10 cellular contexts compared by ENCODE assay signal in genomic region chr12:126663304-126664094, GRCh38.
DNase-seq lines count a peak whose midpoint lies in the region; ATAC-seq, FAIRE-seq and TF ChIP-seq lines count a peak whose summit lies in the region.
"Had no signal": no experiment of that assay in that cellular context is flagged by ENCODE, and none has a peak within 500 bp of the region (broad histone marks: within the 10 kb centered on the region; RNA-seq: fewer than 3 reads in every experiment).

No MANE protein-coding gene starts in this region.

- no peaks in the 10 kb centered on the region for H3K36me3 ChIP-seq in Loucy (ENCODE audit: insufficient read depth, low read length)
- no peaks in the 10 kb centered on the region for H3K36me3 ChIP-seq in neural progenitor cell
- H3K36me3 ChIP-seq: BLaER1, right atrium auricular region had no signal

- no peak for FAIRE-seq in GM12892 (lab: Jason Lieb, UNC)

- DNase-seq in SHP77 (lab: John Stamatoyannopoulos, UW) (peak; percentile 46 to 55), SHP77 treated with DMSO at 0.1 percent for 48 hours (lab: John Stamatoyannopoulos, UW) (no peak), astrocyte of the hippocampus (ENCODE audit: low read depth, low spot score) (peak; percentile 20), neural progenitor cell (ENCODE audit: low spot score) (peak; percentile 75), GM12892 (ENCODE audit: insufficient read length) (no peak)

- no peak overlapping the region for H3K4me3 Mint-ChIP-seq in neural progenitor cell

- H3K4me2 ChIP-seq in Loucy (ENCODE audit: low read depth, low read length, poor library complexity, severe bottlenecking) (no peak overlapping the region), neural progenitor cell (no peak overlapping the region)
- H3K4me2 ChIP-seq: BLaER1 had no signal

- peaks cover 7% of the 10 kb centered on the region for H3K9me3 Mint-ChIP-seq in neural progenitor cell

- no peaks in the 10 kb centered on the region for H3K36me3 Mint-ChIP-seq in neural progenitor cell

- peaks cover 3% of the 10 kb centered on the region for H3K27me3 Mint-ChIP-seq in neural progenitor cell (ENCODE audit: insufficient read depth, low read depth)

- H2AFZ ChIP-seq in Loucy (ENCODE audit: low read length) (no peak overlapping the region), neural progenitor cell (replicated peaks) (no peak overlapping the region)

- TF ChIP-seq CTCF in Loucy (conservative IDR thresholded peaks at IDR 0.05; ENCODE audit: low read length) (peak; percentile 65), neural progenitor cell (IDR thresholded peaks at IDR 0.05) (peak; percentile 77)

- no peaks in the 10 kb centered on the region for H3K9me2 ChIP-seq in Loucy (replicated peaks; ENCODE audit: low read depth, low read length)

- H3F3A ChIP-seq in Loucy (ENCODE audit: low read depth) (no peaks in the 10 kb centered on the region), neural progenitor cell (ENCODE audit: low read depth) (no peaks in the 10 kb centered on the region)

- H3K27me3 ChIP-seq in Loucy (ENCODE audit: insufficient read depth, low read length, poor library complexity, severe bottlenecking), result no peaks in the 10 kb centered on the region
- no peaks in the 10 kb centered on the region for H3K27me3 ChIP-seq in neural progenitor cell
- H3K27me3 ChIP-seq: BLaER1, right atrium auricular region had no signal

- H3K4me1 ChIP-seq in Loucy (ENCODE audit: insufficient read depth, low read length, poor library complexity, severe bottlenecking), result no peaks in the 10 kb centered on the region
- no peaks in the 10 kb centered on the region for H3K4me1 ChIP-seq in neural progenitor cell
- H3K4me1 ChIP-seq: BLaER1, right atrium auricular region had no signal

- no peak overlapping the region for H3K27ac Mint-ChIP-seq in neural progenitor cell

- H3K4me3 ChIP-seq in Loucy (ENCODE audit: low read length, poor library complexity, severe bottlenecking), result no peak overlapping the region
- H3K4me3 ChIP-seq in neural progenitor cell, result no peak overlapping the region
- H3K4me3 ChIP-seq: BLaER1, right atrium auricular region had no signal

- H3K4me1 Mint-ChIP-seq in neural progenitor cell, result no peaks in the 10 kb centered on the region

- H3K79me2 ChIP-seq in Loucy (ENCODE audit: insufficient read depth, low read length) (no peaks in the 10 kb centered on the region), neural progenitor cell (ENCODE audit: low read depth) (no peaks in the 10 kb centered on the region)

- no peak for TF ChIP-seq POLR2A in GM12892 (IDR thresholded peaks at IDR 0.05; ENCODE audit: low read depth, low read length)
- no peak for TF ChIP-seq POLR2A in GM18505 (IDR thresholded peaks at IDR 0.05; ENCODE audit: borderline replicate concordance, extremely low read depth, insufficient read depth, insufficient read length)

- no peak overlapping the region for H3K9ac ChIP-seq in Loucy (ENCODE audit: low read depth, low read length, poor library complexity, severe bottlenecking)
- H3K9ac ChIP-seq in neural progenitor cell, result no peak overlapping the region
- H3K9ac ChIP-seq: BLaER1 had no signal

- no peak overlapping the region for H3K27ac ChIP-seq in neural progenitor cell
- H3K27ac ChIP-seq: BLaER1, right atrium auricular region had no signal

- H4K20me1 ChIP-seq in Loucy (ENCODE audit: insufficient read depth, low read length, poor library complexity, severe bottlenecking), result no peaks in the 10 kb centered on the region
- no peaks in the 10 kb centered on the region for H4K20me1 ChIP-seq in neural progenitor cell (ENCODE audit: low read depth)
- H4K20me1 ChIP-seq: BLaER1 had no signal

- ATAC-seq in GM18505 (IDR thresholded peaks at IDR 0.05; ENCODE audit: unreplicated experiment) (no peak), HG02970 (IDR thresholded peaks at IDR 0.05; ENCODE audit: low FRiP score, unreplicated experiment) (no peak)

- H3K9me3 ChIP-seq in Loucy (ENCODE audit: insufficient read depth, low read depth, low read length) (no peaks in the 10 kb centered on the region), neural progenitor cell (ENCODE audit: low read depth) (peaks cover 4% of the 10 kb centered on the region)

Comparison
In these comparisons a context has a peak if more than half of its experiments do, and no peak if none do; other contexts are left out.
1. DNase-seq: peak in SHP77 (2 of 2), astrocyte of the hippocampus (single experiment) and neural progenitor cell (single experiment); none in SHP77 treated with DMSO at 0.1 percent for 48 hours (single experiment) and GM12892 (single experiment).